In the genomic region with DNA sequence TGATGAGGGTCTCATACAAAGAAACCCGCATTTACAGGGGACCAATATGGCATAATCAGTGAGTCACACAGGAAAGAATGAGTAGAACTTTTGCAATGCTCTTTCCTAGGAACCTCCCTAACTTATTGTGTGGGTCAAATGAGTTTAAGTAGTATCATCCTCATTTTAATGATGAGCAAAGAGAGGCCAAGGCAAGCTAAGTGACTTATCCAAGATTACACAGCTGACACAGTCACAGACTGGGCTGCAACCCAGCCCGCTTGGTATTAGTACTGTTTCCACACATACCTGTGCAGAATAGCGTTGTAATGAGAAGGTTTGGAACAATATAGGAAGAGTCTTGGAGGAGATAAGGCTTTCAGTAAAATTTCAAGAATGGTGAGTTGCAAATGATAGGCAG, we compare ENCODE assay signal across 1 cellular context.
TF ChIP-seq lines count a peak whose summit lies in the region.

No MANE protein-coding gene starts in this region.

TF ChIP-seq in GM12878, 131 proteins besides CTCF, POLR2A, EP300 and RAD21 (continued from another document):
- TF ChIP-seq, protein P1, sequence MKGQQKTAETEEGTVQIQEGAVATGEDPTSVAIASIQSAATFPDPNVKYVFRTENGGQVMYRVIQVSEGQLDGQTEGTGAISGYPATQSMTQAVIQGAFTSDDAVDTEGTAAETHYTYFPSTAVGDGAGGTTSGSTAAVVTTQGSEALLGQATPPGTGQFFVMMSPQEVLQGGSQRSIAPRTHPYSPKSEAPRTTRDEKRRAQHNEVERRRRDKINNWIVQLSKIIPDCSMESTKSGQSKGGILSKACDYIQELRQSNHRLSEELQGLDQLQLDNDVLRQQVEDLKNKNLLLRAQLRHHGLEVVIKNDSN (IDR thresholded peaks at IDR 0.05; ENCODE audit: borderline replicate concordance, extremely low read length, insufficient read depth, low read depth, low read length): no peak
- TF ChIP-seq, protein P2, sequence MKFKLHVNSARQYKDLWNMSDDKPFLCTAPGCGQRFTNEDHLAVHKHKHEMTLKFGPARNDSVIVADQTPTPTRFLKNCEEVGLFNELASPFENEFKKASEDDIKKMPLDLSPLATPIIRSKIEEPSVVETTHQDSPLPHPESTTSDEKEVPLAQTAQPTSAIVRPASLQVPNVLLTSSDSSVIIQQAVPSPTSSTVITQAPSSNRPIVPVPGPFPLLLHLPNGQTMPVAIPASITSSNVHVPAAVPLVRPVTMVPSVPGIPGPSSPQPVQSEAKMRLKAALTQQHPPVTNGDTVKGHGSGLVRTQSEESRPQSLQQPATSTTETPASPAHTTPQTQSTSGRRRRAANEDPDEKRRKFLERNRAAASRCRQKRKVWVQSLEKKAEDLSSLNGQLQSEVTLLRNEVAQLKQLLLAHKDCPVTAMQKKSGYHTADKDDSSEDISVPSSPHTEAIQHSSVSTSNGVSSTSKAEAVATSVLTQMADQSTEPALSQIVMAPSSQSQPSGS (IDR thresholded peaks at IDR 0.05; ENCODE audit: low read length): no peak
- TF ChIP-seq BMI1 (IDR thresholded peaks at IDR 0.05; ENCODE audit: borderline replicate concordance): no peak
- TF ChIP-seq TCF3 (IDR thresholded peaks at IDR 0.05; ENCODE audit: borderline replicate concordance, insufficient read depth, low read depth, low read length): no peak
- TF ChIP-seq RCOR1 (conservative IDR thresholded peaks at IDR 0.05; ENCODE audit: low read depth, low read length): no peak
- no peak for TF ChIP-seq SPI1 (IDR thresholded peaks at IDR 0.05; ENCODE audit: borderline replicate concordance, insufficient read depth, low read depth, low read length)
- TF ChIP-seq, protein P3, sequence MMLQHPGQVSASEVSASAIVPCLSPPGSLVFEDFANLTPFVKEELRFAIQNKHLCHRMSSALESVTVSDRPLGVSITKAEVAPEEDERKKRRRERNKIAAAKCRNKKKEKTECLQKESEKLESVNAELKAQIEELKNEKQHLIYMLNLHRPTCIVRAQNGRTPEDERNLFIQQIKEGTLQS (IDR thresholded peaks at IDR 0.05; ENCODE audit: borderline replicate concordance, extremely low read depth, low read depth, low read length): no peak
TF ChIP-seq in GM12878: peak in this region for 0.
